ENCODE assay signal across 12 cellular contexts in the genomic region with DNA sequence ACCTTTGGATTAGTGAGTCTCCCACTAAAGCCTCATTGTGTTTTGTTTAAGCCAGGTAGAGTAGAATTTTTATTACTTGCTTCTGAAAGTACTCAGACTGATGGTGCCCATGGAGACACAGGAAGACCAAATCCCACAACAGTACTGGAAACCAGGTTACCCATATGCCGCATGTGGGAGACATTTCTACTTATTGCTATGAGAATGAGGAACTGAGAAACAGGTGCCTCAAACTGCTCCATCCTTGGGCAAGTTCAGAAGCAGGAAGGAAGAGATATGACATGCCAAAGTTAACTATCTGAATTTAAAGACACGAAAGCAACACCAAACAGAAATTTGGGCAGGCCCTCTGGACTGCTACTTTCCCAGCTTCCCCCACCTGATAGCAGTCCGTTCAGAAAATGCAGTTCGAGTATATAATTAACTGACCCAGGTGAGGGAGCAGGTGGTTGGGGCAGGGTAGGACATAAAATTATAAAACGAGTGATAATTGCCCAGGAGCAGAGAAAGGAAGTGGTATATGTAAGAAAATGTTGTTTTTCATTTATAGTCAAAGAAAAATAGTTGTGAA.
DNase-seq lines count a peak whose midpoint lies in the region; ATAC-seq and TF ChIP-seq lines count a peak whose summit lies in the region.
"Had no signal": no experiment of that assay in that cellular context is flagged by ENCODE, and none has a peak within 500 bp of the region (broad histone marks: within the 10 kb centered on the region; RNA-seq: fewer than 3 reads in every experiment).

No MANE protein-coding gene starts in this region.

- no peak for TF ChIP-seq POLR2A in vagina (IDR thresholded peaks at IDR 0.05)

- ATAC-seq in GM19324 (IDR thresholded peaks at IDR 0.05; ENCODE audit: low FRiP score, unreplicated experiment) (peak; percentile 93), HG02840 (IDR thresholded peaks at IDR 0.05; ENCODE audit: low FRiP score, unreplicated experiment) (peak; percentile 92), HG03565 (IDR thresholded peaks at IDR 0.05; ENCODE audit: unreplicated experiment) (peak; percentile 98)

- H3K36me3 ChIP-seq in BLaER1 (no peaks in the 10 kb centered on the region), vagina (no peaks in the 10 kb centered on the region)

- H3K9me3 ChIP-seq in BLaER1 (no peaks in the 10 kb centered on the region), vagina (no peaks in the 10 kb centered on the region)

- no peak overlapping the region for H3K27ac ChIP-seq in BLaER1
- no peak overlapping the region for H3K27ac ChIP-seq in vagina

- no peak for DNase-seq in stimulated activated CD4-positive, alpha-beta T cell treated with anti-CD3 and anti-CD28 coated beads, Interleukin-4, amount 100 ng/mL, for 1 hour
- DNase-seq in NCI-H146 (lab: John Stamatoyannopoulos, UW), result no peak
- DNase-seq in vagina (ENCODE audit: extremely low spot score in 2 of 2), result no peak
- DNase-seq in central memory CD4-positive, alpha-beta T cell, result no peak
- DNase-seq: cerebellar nuclear complex, midbrain, NCI-H2171 treated with DMSO at 0.1 percent for 48 hours, T-helper 2 cell had no signal

- H3K27me3 ChIP-seq in BLaER1 (no peaks in the 10 kb centered on the region), vagina (no peaks in the 10 kb centered on the region)

- H3K4me3 ChIP-seq in BLaER1 (no peak overlapping the region), vagina (no peak overlapping the region)

- intact Hi-C loops in vagina (cut with DNase I), result no loop called here

- peak overlapping the region; percentile 47 for H3K4me2 ChIP-seq in BLaER1

- no peaks in the 10 kb centered on the region for H4K20me1 ChIP-seq in BLaER1

- TF ChIP-seq CTCF in vagina (IDR thresholded peaks at IDR 0.05), result no peak

- no peak overlapping the region for H3K9ac ChIP-seq in BLaER1

- peaks cover 12% of the 10 kb centered on the region for H3K4me1 ChIP-seq in BLaER1
- no peaks in the 10 kb centered on the region for H3K4me1 ChIP-seq in vagina
